32 cellular contexts compared by ENCODE assay signal in genomic region chr6:44842616-44843015, GRCh38.
"Had no signal": no experiment of that assay in that cellular context is flagged by ENCODE, and none has a peak within 500 bp of the region (broad histone marks: within the 10 kb centered on the region; RNA-seq: fewer than 3 reads in every experiment).

No MANE protein-coding gene starts in this region.

- H3K9me3 ChIP-seq: ascending aorta, Peyer's patch had no signal

- H3K27ac ChIP-seq: ascending aorta, Peyer's patch, SK-N-MC, VCaP had no signal

- ATAC-seq: PC-3, T-cell had no signal

- H3K27me3 Mint-ChIP-seq: activated B cell treated with CpG ODN at 0.5 μM for 24 hours; activated CD4-positive, alpha-beta memory T cell treated with anti-CD3 and anti-CD28 coated beads for 36 hours; activated naive CD8-positive, alpha-beta T cell treated with anti-CD3 and anti-CD28 coated beads for 36 hours; T-cell had no signal

- H3K4me1 ChIP-seq: ascending aorta, Peyer's patch had no signal

- H3K4me1 Mint-ChIP-seq: activated B cell treated with CpG ODN at 0.5 μM for 24 hours; activated naive CD8-positive, alpha-beta T cell treated with anti-CD3 and anti-CD28 coated beads for 36 hours had no signal

- H3K4me3 ChIP-seq: ascending aorta, Peyer's patch, SK-N-MC had no signal

- DNase-seq: activated B cell treated with CpG ODN at 0.5 μM for 24 hours; activated CD4-positive, alpha-beta memory T cell treated with anti-CD3 and anti-CD28 coated beads for 36 hours; activated CD4-positive, alpha-beta T cell treated with anti-CD3 and anti-CD28 coated beads for 4 hours; activated CD4-positive, alpha-beta T cell treated with anti-CD3 and anti-CD28 coated beads, Interleukin-2, amount 50 U/mL, for 1 hour; activated CD4-positive, CD25-positive, alpha-beta regulatory T cell treated with anti-CD3 and anti-CD28 coated beads, Interleukin-2, amount 50 U/mL, for 72 hours; activated CD8-positive, alpha-beta memory T cell treated with anti-CD3 and anti-CD28 coated beads, Interleukin-2, amount 50 U/mL, for 4 hours; activated effector memory CD4-positive, alpha-beta T cell treated with anti-CD3 and anti-CD28 coated beads, Interleukin-2, amount 50 U/mL, for 16 hours; activated naive CD4-positive, alpha-beta T cell; activated naive CD4-positive, alpha-beta T cell treated with anti-CD3 and anti-CD28 coated beads, Interleukin-2, amount 50 U/mL, for 16 hours; activated naive CD8-positive, alpha-beta T cell treated with anti-CD3 and anti-CD28 coated beads for 36 hours; activated T-cell treated with anti-CD3 and anti-CD28 coated beads, Interleukin-2, amount 50 U/mL, for 48 hours; amygdala; caudate nucleus; cerebellar nuclear complex; NCI-H1436 treated with DMSO at 0.1 percent for 48 hours; NCI-H1694 treated with DMSO at 0.1 percent for 48 hours; NCI-H2029; NCI-H2107; NCI-H2171; NCI-H510A; NCI-H526; NCI-H748 treated with DMSO at 0.1 percent for 48 hours; NK-92 treated with Interleukin-12 subunit alpha and Interleukin-12 subunit beta, amount 100 ng/mL, for 24 hours; PC-3; Peyer's patch; Right ventricle myocardium superior; T-cell; T-helper 2 cell; T-helper 9 cell had no signal

- H3K27me3 ChIP-seq: ascending aorta, Peyer's patch had no signal

- H3K4me3 Mint-ChIP-seq: activated B cell treated with CpG ODN at 0.5 μM for 24 hours; activated CD4-positive, alpha-beta memory T cell treated with anti-CD3 and anti-CD28 coated beads for 36 hours; activated naive CD8-positive, alpha-beta T cell treated with anti-CD3 and anti-CD28 coated beads for 36 hours; T-cell had no signal

- H3K27ac Mint-ChIP-seq: activated B cell treated with CpG ODN at 0.5 μM for 24 hours; activated CD4-positive, alpha-beta memory T cell treated with anti-CD3 and anti-CD28 coated beads for 36 hours; activated naive CD8-positive, alpha-beta T cell treated with anti-CD3 and anti-CD28 coated beads for 36 hours; T-cell had no signal

- H3K9me3 Mint-ChIP-seq: activated B cell treated with CpG ODN at 0.5 μM for 24 hours; activated CD4-positive, alpha-beta memory T cell treated with anti-CD3 and anti-CD28 coated beads for 36 hours; T-cell had no signal

- H3K36me3 ChIP-seq: ascending aorta, Peyer's patch had no signal
